In the genomic region with DNA sequence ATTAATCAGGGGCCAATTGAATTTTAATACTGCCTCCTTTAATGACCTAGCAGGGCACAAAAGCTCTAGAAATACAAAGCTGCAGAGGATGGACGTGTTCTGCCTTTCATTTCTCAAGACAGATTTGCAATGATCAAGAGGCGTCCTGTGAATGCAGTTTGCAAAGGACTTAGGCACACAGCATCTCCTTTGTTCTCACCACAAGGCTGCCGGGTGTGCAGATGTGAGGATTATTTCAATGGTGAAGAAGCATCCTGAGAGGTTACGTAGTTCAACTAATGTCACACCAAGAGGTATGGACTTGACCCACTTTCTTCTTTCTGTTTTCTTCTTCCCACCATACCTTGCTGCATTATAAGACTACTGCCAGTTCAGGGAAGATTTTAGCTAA, we compare ENCODE assay signal across 15 cellular contexts. TPM values are rescaled to one million over a fixed set of nuclear protein-coding genes. Genes with fewer than 3 reads are reported as not detected.
"Had no signal": no experiment of that assay in that cellular context is flagged by ENCODE, and none has a peak within 500 bp of the region (broad histone marks: within the 10 kb centered on the region; RNA-seq: fewer than 3 reads in every experiment).

No MANE protein-coding gene starts in this region.

- H3K4me3 Mint-ChIP-seq: activated naive CD8-positive, alpha-beta T cell; natural killer cell treated with Interleukin-12 subunit alpha and Interleukin-12 subunit beta and Interleukin-15 and Interleukin-18, amount 100 ng/mL, for 72 hours had no signal

- H3K4me3 ChIP-seq: hepatocyte, left lung, psoas muscle, spleen, tibial artery had no signal

- H3K27ac ChIP-seq: hepatocyte, left lung, psoas muscle, spleen, tibial artery had no signal

- H3K9me3 ChIP-seq: left lung, psoas muscle, spleen, tibial artery had no signal

- H3K36me3 ChIP-seq: left lung, spleen, tibial artery had no signal

- ATAC-seq: activated CD4-positive, CD25-positive, alpha-beta regulatory T cell treated with anti-CD3 and anti-CD28 coated beads, Interleukin-2, amount 50 U/mL, for 24 hours; esophagus mucosa; psoas muscle; sciatic nerve had no signal

- H3K27ac Mint-ChIP-seq: activated naive CD8-positive, alpha-beta T cell; natural killer cell treated with Interleukin-12 subunit alpha and Interleukin-12 subunit beta and Interleukin-15 and Interleukin-18, amount 100 ng/mL, for 72 hours had no signal

- FAIRE-seq: colon, kidney, urothelium cell line had no signal

- DNase-seq: activated effector memory CD4-positive, alpha-beta T cell treated with Interleukin-2 at 50 U/mL for 16 hours; amniotic stem cell; kidney; left lung; psoas muscle; spleen; tibial artery had no signal

- H3K36me3 Mint-ChIP-seq: activated naive CD8-positive, alpha-beta T cell; natural killer cell treated with Interleukin-12 subunit alpha and Interleukin-12 subunit beta and Interleukin-15 and Interleukin-18, amount 100 ng/mL, for 72 hours had no signal

- H3K4me1 ChIP-seq: left lung, psoas muscle, spleen, tibial artery had no signal

- H3K79me2 ChIP-seq: hepatocyte had no signal

- H3K27me3 ChIP-seq: hepatocyte, left lung, spleen, tibial artery had no signal

- H3K9me3 Mint-ChIP-seq: natural killer cell treated with Interleukin-12 subunit alpha and Interleukin-12 subunit beta and Interleukin-15 and Interleukin-18, amount 100 ng/mL, for 72 hours had no signal

- H3K27me3 Mint-ChIP-seq: activated naive CD8-positive, alpha-beta T cell; natural killer cell treated with Interleukin-12 subunit alpha and Interleukin-12 subunit beta and Interleukin-15 and Interleukin-18, amount 100 ng/mL, for 72 hours had no signal

- H3K4me2 ChIP-seq: hepatocyte had no signal

- H2AFZ ChIP-seq: hepatocyte had no signal

RNA-seq across cellular contexts. Expression of gene SPTLC3, which starts 42.9 kb away (rescaled TPM):
- total RNA-seq: natural killer cell treated with Interleukin-12 subunit alpha and Interleukin-12 subunit beta and Interleukin-15 and Interleukin-18, amount 100 ng/mL, for 72 hours had no signal
